Comparison of ENCODE assay signal across 13 cellular contexts in the genomic region with DNA sequence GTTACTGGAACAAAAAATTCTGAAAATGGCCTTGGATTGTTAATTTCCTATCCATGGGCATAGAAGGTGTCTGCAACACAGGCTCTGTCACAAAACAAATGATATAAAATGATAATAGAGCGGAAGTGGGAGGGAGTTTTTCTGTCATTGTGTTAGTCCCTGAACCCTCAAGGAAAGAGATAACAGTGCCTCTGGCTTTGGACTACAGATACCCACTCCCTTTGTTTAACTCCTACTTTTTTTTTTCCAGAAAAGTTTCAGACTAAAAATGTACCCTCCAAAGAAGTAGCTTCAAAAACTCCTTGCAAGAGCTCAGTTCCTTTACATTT. TPM values are rescaled to one million over a fixed set of nuclear protein-coding genes. Genes with fewer than 3 reads are reported as not detected.
DNase-seq lines count a peak whose midpoint lies in the region; ATAC-seq, FAIRE-seq and TF ChIP-seq lines count a peak whose summit lies in the region.
"Had no signal": no experiment of that assay in that cellular context is flagged by ENCODE, and none has a peak within 500 bp of the region (broad histone marks: within the 10 kb centered on the region; RNA-seq: fewer than 3 reads in every experiment).

No MANE protein-coding gene starts in this region.

- intact Hi-C loops in right cardiac atrium (cut with DNase I), result no loop called here
- intact Hi-C loops in left ventricle myocardium superior (cut with micrococcal nuclease), result no loop called here
- intact Hi-C loops in GM12878 (cut with micrococcal nuclease; ENCODE audit: unreplicated experiment), result no loop called here

- DNase-seq in right cardiac atrium (no peak), left ventricle myocardium superior (no peak), GM12878 (ENCODE audit: low read depth, low spot score) (no peak), upper lobe of left lung (no peak), RCC 7860 (ENCODE audit: low spot score) (no peak)
- DNase-seq: 8988T, NCI-H187 treated with DMSO at 0.1 percent for 48 hours had no signal

- TF ChIP-seq POLR2A in GM12878 (IDR thresholded peaks at IDR 0.05; ENCODE audit: low read depth, low read length), result no peak
- no peak for TF ChIP-seq POLR2A in upper lobe of left lung (IDR thresholded peaks at IDR 0.05)

- RAD21 ChIA-PET in GM12878 (lab: Charles Lee; ENCODE audit: unreplicated experiment), result interaction anchor here (0.8 to 3.3 kb wide), 3 partner anchors 9 to 216 kb away, joined by 3 to 38 read pairs (median 25); no protein-coding TSS in a partner anchor

- no peak for TF ChIP-seq CTCF in GM12878 (IDR thresholded peaks at IDR 0.05 in 2 of 3, conservative IDR thresholded peaks at IDR 0.05 in 1 of 3; ENCODE audit: control insufficient read depth in 2 of 3, extremely low read depth in 1 of 3, insufficient read depth in 1 of 3, low read depth in 3 of 3, low read length in 3 of 3)
- TF ChIP-seq CTCF in liver (IDR thresholded peaks at IDR 0.05; ENCODE audit: low read depth, low read length, missing input control), result no peak
- TF ChIP-seq CTCF in upper lobe of left lung (IDR thresholded peaks at IDR 0.05), result no peak

- no peak overlapping the region for H2AFZ ChIP-seq in GM12878 (ENCODE audit: control insufficient read depth, low read depth, low read length)

- POLR2A ChIA-PET in GM12878 (lab: Charles Lee), result no interaction called here

- no peak overlapping the region for H3K4me2 ChIP-seq in GM12878 (ENCODE audit: control insufficient read depth, insufficient read depth)
- H3K4me2 ChIP-seq: BLaER1 treated with 17β-estradiol and CSF1 and Interleukin-3, amounts not matched to agents 10 nM and 100 nM had no signal

- ATAC-seq in right cardiac atrium, result peak; percentile 7 to 62
- no peak for ATAC-seq in left ventricle myocardium superior
- no peak for ATAC-seq in GM12878
- no peak for ATAC-seq in upper lobe of left lung (ENCODE audit: low FRiP score in 2 of 2)
- ATAC-seq in esophagus mucosa, result no peak
- no peak for ATAC-seq in SK-N-SH treated with all-trans-retinoic acid at 6 μM for 48 hours

- SMC1A ChIA-PET in GM12878 (lab: Charles Lee; ENCODE audit: uncharacterized antibody, unreplicated experiment), result interaction anchor here (0.9 to 3.6 kb wide), 8 partner anchors 9 to 221 kb away, joined by 3 to 30 read pairs (median 4); no protein-coding TSS in a partner anchor

- H3K9ac ChIP-seq in GM12878 (ENCODE audit: control insufficient read depth, insufficient read depth, low read length) (no peak overlapping the region), liver (ENCODE audit: low read depth in 1 of 2, low read length in 2 of 2) (no peak overlapping the region)
- H3K9ac ChIP-seq: BLaER1 treated with 17β-estradiol and CSF1 and Interleukin-3, amounts not matched to agents 10 nM and 100 nM had no signal

- BruUV-seq in GM12878 (replicated peaks; lab: Mats Ljungman, UMichigan), result no TSS peak

- H4K20me1 ChIP-seq in GM12878 (ENCODE audit: control insufficient read depth, insufficient read depth), result no peaks in the 10 kb centered on the region
- H4K20me1 ChIP-seq: BLaER1 treated with 17β-estradiol and CSF1 and Interleukin-3, amounts not matched to agents 10 nM and 100 nM had no signal

- H3K9me3 ChIP-seq in right cardiac atrium (ENCODE audit: control insufficient read depth, low read length) (no peaks in the 10 kb centered on the region), GM12878 (replicated peaks; ENCODE audit: control insufficient read depth, insufficient read depth, low read length) (no peaks in the 10 kb centered on the region), liver (ENCODE audit: control insufficient read depth in 4 of 4, low read length in 3 of 4) (no peaks in the 10 kb centered on the region), upper lobe of left lung (no peaks in the 10 kb centered on the region)
- H3K9me3 ChIP-seq: BLaER1 treated with 17β-estradiol and CSF1 and Interleukin-3, amounts not matched to agents 10 nM and 100 nM; Caco-2; MG63 had no signal

- CTCF ChIA-PET in GM12878 (lab: Yijun Ruan, JAX), result interaction anchor here (1.0 to 4.9 kb wide), 30 partner anchors 8 to 1707 kb away, joined by 3 to 97 read pairs (median 6); no protein-coding TSS in a partner anchor

- FAIRE-seq in GM12878 (lab: Jason Lieb, UNC) (peak; percentile 47), RCC 7860 (lab: Jason Lieb, UNC) (no peak)

- no peak for TF ChIP-seq RAD21 in GM12878 (IDR thresholded peaks at IDR 0.05; ENCODE audit: insufficient read depth, low read depth, low read length)
- no peak for TF ChIP-seq RAD21 in liver (IDR thresholded peaks at IDR 0.05)

- H3K27me3 ChIP-seq in right cardiac atrium (ENCODE audit: control insufficient read depth, insufficient read depth) (no peaks in the 10 kb centered on the region), GM12878 (replicated peaks in 1 of 2; ENCODE audit: control insufficient read depth in 2 of 2, insufficient read depth in 2 of 2, low read length in 1 of 2) (no peaks in the 10 kb centered on the region), liver (ENCODE audit: control insufficient read depth in 4 of 4, insufficient read depth in 4 of 4, low read length in 3 of 4) (no peaks in the 10 kb centered on the region), upper lobe of left lung (no peaks in the 10 kb centered on the region)
- H3K27me3 ChIP-seq: BLaER1 treated with 17β-estradiol and CSF1 and Interleukin-3, amounts not matched to agents 10 nM and 100 nM; MG63 had no signal

- no peaks in the 10 kb centered on the region for H3K79me2 ChIP-seq in GM12878 (ENCODE audit: control insufficient read depth, insufficient read depth, low read length)

- H3K36me3 ChIP-seq in GM12878 (ENCODE audit: control insufficient read depth in 2 of 2, insufficient read depth in 2 of 2, low read length in 1 of 2) (no peaks in the 10 kb centered on the region), liver (ENCODE audit: control insufficient read depth in 4 of 4, insufficient read depth in 3 of 4, low read depth in 1 of 4, low read length in 3 of 4) (no peaks in the 10 kb centered on the region), upper lobe of left lung (no peaks in the 10 kb centered on the region)
- H3K36me3 ChIP-seq: BLaER1 treated with 17β-estradiol and CSF1 and Interleukin-3, amounts not matched to agents 10 nM and 100 nM; MG63 had no signal

- H3K27ac ChIP-seq in right cardiac atrium (ENCODE audit: low read length), result no peak overlapping the region
- no peak overlapping the region for H3K27ac ChIP-seq in GM12878 (ENCODE audit: control insufficient read depth, insufficient read depth)
- H3K27ac ChIP-seq in liver (ENCODE audit: low read depth in 1 of 2, low read length in 2 of 2), result no peak overlapping the region
- H3K27ac ChIP-seq in upper lobe of left lung, result peak overlapping the region in 3 of 4 donors; percentile 18 to 69 (median 30)
- H3K27ac ChIP-seq: BLaER1 treated with 17β-estradiol and CSF1 and Interleukin-3, amounts not matched to agents 10 nM and 100 nM had no signal

- in situ Hi-C loops in GM12878 (cut with MboI), result no loop called here

- H3K4me3 ChIP-seq in right cardiac atrium (ENCODE audit: low read length) (no peak overlapping the region), GM12878 (no peak overlapping the region), liver (ENCODE audit: low read depth in 1 of 3, low read length in 3 of 3) (no peak overlapping the region), upper lobe of left lung (no peak overlapping the region)
- H3K4me3 ChIP-seq: BLaER1 treated with 17β-estradiol and CSF1 and Interleukin-3, amounts not matched to agents 10 nM and 100 nM; MG63 had no signal

- TF ChIP-seq EP300 in GM12878 (IDR thresholded peaks at IDR 0.05; ENCODE audit: borderline replicate concordance in 1 of 2, control insufficient read depth in 1 of 2, low read depth in 2 of 2, low read length in 2 of 2) (no peak), upper lobe of left lung (IDR thresholded peaks at IDR 0.05) (no peak)

- 57% methylated on average over 1 of the region's 1 CpG for WGBS in right cardiac atrium
- WGBS in GM12878 (ENCODE audit: insufficient coverage, insufficient replicate concordance, low lambda C conversion rate, missing lambda C conversion rate), result 0% methylated on average over 1 of the region's 1 CpG
- 70% methylated on average over 1 of the region's 1 CpG for WGBS in liver
- WGBS in upper lobe of left lung, 2 donors, result 53 to 67% methylated on average over 1 of the region's 1 CpG

- H3K4me1 ChIP-seq in right cardiac atrium (ENCODE audit: control insufficient read depth, insufficient read depth, low read length), result no peaks in the 10 kb centered on the region
- H3K4me1 ChIP-seq in GM12878 (ENCODE audit: control insufficient read depth, insufficient read depth, low read length), result no peaks in the 10 kb centered on the region
- H3K4me1 ChIP-seq in liver (ENCODE audit: control insufficient read depth in 4 of 4, insufficient read depth in 4 of 4, low read length in 3 of 4), result peaks cover 0 to 12% (median 8%) of the 10 kb centered on the region in 4 donors
- H3K4me1 ChIP-seq in upper lobe of left lung, result peaks cover 0 to 11% (median 8%) of the 10 kb centered on the region in 4 donors
- H3K4me1 ChIP-seq: Caco-2 had no signal

TF ChIP-seq in GM12878, 131 proteins besides CTCF, POLR2A, EP300 and RAD21 (continues in another document):
- no peak for TF ChIP-seq RB1 (IDR thresholded peaks at IDR 0.05; ENCODE audit: borderline replicate concordance)

TF ChIP-seq in liver, 16 proteins besides CTCF, POLR2A, EP300 and RAD21 (continues in another document):
- peak; percentile 52 for TF ChIP-seq NR2F2 (IDR thresholded peaks at IDR 0.05)

TF ChIP-seq in SK-N-SH treated with all-trans-retinoic acid at 6 μM for 48 hours, 23 proteins besides CTCF, POLR2A, EP300 and RAD21 (continues in another document):
- no peak for TF ChIP-seq ESRRG (CRISPR knock-in tag; IDR thresholded peaks at IDR 0.05)

RNA-seq across cellular contexts. Expression of gene YES1, which starts 28.0 kb away (rescaled TPM):
- total RNA-seq in right cardiac atrium (10 to 100 TPM; 22.4 to 25.9 (median 25.1) TPM), left ventricle myocardium superior (23.4 TPM), GM12878 (2014; rRNA removed) (5.8 and 7.4 TPM in 2 replicates), GM12878 (2014; rRNA removed; fragmentation: Illumina TruSeq; extraction: Trizol) (7.9 and 8.1 TPM in 2 replicates), GM12878 (2021) (5.6 and 6.5 TPM in 2 replicates), liver (10 to 100 TPM; 26.0 to 57.6 TPM), upper lobe of left lung (100 to 1,000 TPM in 2 of 6 donors, 10 to 100 TPM in 4; 24.1 to 118 (median 55.0) TPM), esophagus mucosa (49.7 TPM)
- polyA plus RNA-seq in right cardiac atrium (9.2 TPM), GM12878 (2011; rRNA removed) (6.7 and 11.3 TPM in 2 replicates), GM12878 (2014; fragmentation: Illumina TruSeq; extraction: Trizol) (5.7 and 6.5 TPM in 2 replicates), GM12878 (2014; fragmentation: Nextera tagmentation; extraction: Ambion mirVana) (1 to 10 TPM; 2.5 to 3.7 TPM), GM12878 (2014; rRNA removed) (3.6 and 6.8 TPM in 2 replicates), GM12878 (2016; fragmentation: Nextera tagmentation; extraction: Ambion mirVana) (1 to 10 TPM; 2.3 to 3.0 TPM), liver (10 to 100 TPM; 12.5 to 17.9 TPM)
- total RNA-seq in GM12878 (2013; cell fraction: nucleolus; rRNA removed), result 59.8 and 65.0 TPM in 2 replicates
- 1.3 TPM for polyA plus RNA-seq in GM12878 (2011; ENCODE audit: low read depth)
- polyA plus RNA-seq in GM12878 (2011; cell fraction: cytosol; rRNA removed), result 5.8 and 6.3 TPM in 2 replicates
- polyA plus RNA-seq in GM12878 (2011; cell fraction: nucleus; rRNA removed), result 4.2 and 7.6 TPM in 2 replicates
- polyA plus RNA-seq in GM12878 (2012), result 2.6 and 2.8 TPM in 2 replicates
- 6.5 and 22.9 TPM in 2 replicates for polyA minus RNA-seq in GM12878 (2011; rRNA and poly(A)+ RNA removed)
- 5.1 and 8.5 TPM in 2 replicates for polyA minus RNA-seq in GM12878 (2011; cell fraction: cytosol; rRNA and poly(A)+ RNA removed)
- 4.4 and 5.5 TPM in 2 replicates for polyA minus RNA-seq in GM12878 (2011; cell fraction: nucleus; rRNA and poly(A)+ RNA removed)

Comparison
In these comparisons a context has a peak if more than half of its experiments do, and no peak if none do; other contexts are left out.
1. ATAC-seq: peak in right cardiac atrium (2 of 2); none in left ventricle myocardium superior (single experiment), GM12878 (single experiment), upper lobe of left lung (0 of 2), esophagus mucosa (single experiment) and SK-N-SH treated with all-trans-retinoic acid at 6 μM for 48 hours (single experiment).
2. H3K27ac ChIP-seq: peak in upper lobe of left lung (3 of 4); none in right cardiac atrium (single experiment), GM12878 (single experiment) and liver (0 of 2).